Comparison of ENCODE assay signal across 24 cellular contexts in genomic region chr12:39627914-39628313, GRCh38. TPM values are rescaled to one million over a fixed set of nuclear protein-coding genes. Genes with fewer than 3 reads are reported as not detected.
A peak's percentile ranks its signal among the peaks of the same experiment; 100 is the strongest.
DNase-seq lines count a peak whose midpoint lies in the region; ATAC-seq lines count a peak whose summit lies in the region.
"Had no signal": no experiment of that assay in that cellular context is flagged by ENCODE, and none has a peak within 500 bp of the region (broad histone marks: within the 10 kb centered on the region; RNA-seq: fewer than 3 reads in every experiment).

No MANE protein-coding gene starts in this region.

- ATAC-seq in activated T-cell treated with anti-CD3 and anti-CD28 coated beads, Interleukin-2, amount 50 U/mL, for 4 hours = peak; percentile 81
- peak; percentile 70 for ATAC-seq in stimulated activated naive CD8-positive, alpha-beta T cell treated with anti-CD3 and anti-CD28 coated beads, Interleukin-15, Interleukin-2, amounts not matched to agents 100 U/mL and 50 U/mL, for 24 hours
- ATAC-seq in GM19467 (IDR thresholded peaks at IDR 0.05; ENCODE audit: unreplicated experiment) = no peak
- ATAC-seq: body of pancreas had no signal

- H3K27ac Mint-ChIP-seq in activated naive CD8-positive, alpha-beta T cell treated with anti-CD3 and anti-CD28 coated beads for 36 hours = peak overlapping the region; percentile 90
- H3K27ac Mint-ChIP-seq: H9, type B pancreatic cell had no signal

- H3K36me3 Mint-ChIP-seq in activated T-cell treated with anti-CD3 and anti-CD28 coated beads, Interleukin-2, amount 50 U/mL, for 4 hours (ENCODE audit: insufficient read depth) = no peaks in the 10 kb centered on the region
- peaks cover 15% of the 10 kb centered on the region for H3K36me3 Mint-ChIP-seq in activated naive CD8-positive, alpha-beta T cell treated with anti-CD3 and anti-CD28 coated beads for 36 hours
- H3K36me3 Mint-ChIP-seq: type B pancreatic cell had no signal

- peak overlapping the region; percentile 27 for H3K4me3 Mint-ChIP-seq in activated T-cell treated with anti-CD3 and anti-CD28 coated beads, Interleukin-2, amount 50 U/mL, for 4 hours
- H3K4me3 Mint-ChIP-seq in activated naive CD8-positive, alpha-beta T cell treated with anti-CD3 and anti-CD28 coated beads for 36 hours = peak overlapping the region; percentile 46
- H3K4me3 Mint-ChIP-seq: H9, type B pancreatic cell had no signal

- peaks cover 46% of the 10 kb centered on the region for H3K4me1 Mint-ChIP-seq in activated T-cell treated with anti-CD3 and anti-CD28 coated beads, Interleukin-2, amount 50 U/mL, for 4 hours (ENCODE audit: low read depth)
- H3K4me1 Mint-ChIP-seq in activated naive CD8-positive, alpha-beta T cell treated with anti-CD3 and anti-CD28 coated beads for 36 hours = peaks cover 51% of the 10 kb centered on the region

- no peaks in the 10 kb centered on the region for H3K9me3 Mint-ChIP-seq in activated T-cell treated with anti-CD3 and anti-CD28 coated beads, Interleukin-2, amount 50 U/mL, for 4 hours
- peaks cover 7% of the 10 kb centered on the region for H3K9me3 Mint-ChIP-seq in activated naive CD8-positive, alpha-beta T cell treated with anti-CD3 and anti-CD28 coated beads for 36 hours
- H3K9me3 Mint-ChIP-seq: H9, type B pancreatic cell had no signal

- no peak for DNase-seq in activated T-cell treated with anti-CD3 and anti-CD28 coated beads, Interleukin-2, amount 50 U/mL, for 4 hours
- DNase-seq in activated T-cell treated with anti-CD3 and anti-CD28 coated beads for 4 hours (no peak), MV-4-11 (lab: John Stamatoyannopoulos, UW) (peak; percentile 23), NCI-H526 treated with DMSO at 0.1 percent for 48 hours (lab: John Stamatoyannopoulos, UW) (no peak), HUDEP-2 (lab: John Stamatoyannopoulos, UW; ENCODE audit: unreplicated experiment in 76 of 76) (no peak)
- no peak for DNase-seq in activated naive CD8-positive, alpha-beta T cell treated with anti-CD3 and anti-CD28 coated beads for 36 hours
- DNase-seq in stimulated activated naive CD8-positive, alpha-beta T cell treated with anti-CD3 and anti-CD28 coated beads, Interleukin-15, Interleukin-2, amounts not matched to agents 100 U/mL and 50 U/mL, for 24 hours = no peak
- DNase-seq: activated CD8-positive, alpha-beta memory T cell treated with anti-CD3 and anti-CD28 coated beads for 24 hours; activated effector memory CD4-positive, alpha-beta T cell treated with anti-CD3 and anti-CD28 coated beads, Interleukin-2, amount 50 U/mL, for 16 hours; body of pancreas; H9; KBM-7; mesendoderm; NCI-H2171; NCI-H526; retina; RPMI8226; spleen; stimulated activated CD4-positive, alpha-beta T cell treated with anti-CD3 and anti-CD28 coated beads, Interleukin-4, amount 100 ng/mL, for 1 hour had no signal

- no peaks in the 10 kb centered on the region for H3K27me3 Mint-ChIP-seq in activated T-cell treated with anti-CD3 and anti-CD28 coated beads, Interleukin-2, amount 50 U/mL, for 4 hours (ENCODE audit: low read depth)
- no peaks in the 10 kb centered on the region for H3K27me3 Mint-ChIP-seq in activated naive CD8-positive, alpha-beta T cell treated with anti-CD3 and anti-CD28 coated beads for 36 hours
- H3K27me3 Mint-ChIP-seq: type B pancreatic cell had no signal

RNA-seq across cellular contexts. Expression of gene ABCD2, which starts 8.3 kb away (rescaled TPM):
- total RNA-seq in activated T-cell treated with anti-CD3 and anti-CD28 coated beads, Interleukin-2, amount 50 U/mL, for 4 hours = under 1 TPM; 0.69 to 0.89 (median 0.79) TPM
- 1 to 10 TPM; 3.1 to 3.6 TPM for total RNA-seq in activated naive CD8-positive, alpha-beta T cell treated with anti-CD3 and anti-CD28 coated beads for 36 hours
- total RNA-seq: A673, epithelial cell of proximal tubule, H9, osteocyte had no signal
